ENCODE assay signal across 10 cellular contexts in genomic region chr7:44824894-44825526, GRCh38. TPM values are rescaled to one million over a fixed set of nuclear protein-coding genes. Genes with fewer than 3 reads are reported as not detected.
DNase-seq lines count a peak whose midpoint lies in the region; ATAC-seq and TF ChIP-seq lines count a peak whose summit lies in the region.
"Had no signal": no experiment of that assay in that cellular context is flagged by ENCODE, and none has a peak within 500 bp of the region (broad histone marks: within the 10 kb centered on the region; RNA-seq: fewer than 3 reads in every experiment).

No MANE protein-coding gene starts in this region.

- no peak for ATAC-seq in GM21360 (IDR thresholded peaks at IDR 0.05; ENCODE audit: unreplicated experiment)

- intact Hi-C loops in A673 (cut with micrococcal nuclease; ENCODE audit: unreplicated experiment): no loop called here

- H3K27ac Mint-ChIP-seq in brain (peak overlapping the region in 3 of 5 experiments; percentile 2 to 74 (median 6)), neural crest cell (ENCODE audit: unreplicated experiment) (peak overlapping the region; percentile 0)

- H3K4me1 ChIP-seq in A673 (ENCODE audit: insufficient read depth, low read length, poor library complexity, severe bottlenecking): no peaks in the 10 kb centered on the region

- no peak overlapping the region for H3K4me3 ChIP-seq in A673 (ENCODE audit: low read depth, low read length, poor library complexity, severe bottlenecking)

- H3K27me3 Mint-ChIP-seq in brain (no peaks in the 10 kb centered on the region), neural crest cell (ENCODE audit: low read depth) (no peaks in the 10 kb centered on the region)

- peaks cover 42% of the 10 kb centered on the region for H3K36me3 ChIP-seq in A673 (ENCODE audit: insufficient read depth, low read length, poor library complexity, severe bottlenecking)

- H3K27ac ChIP-seq in A673 (ENCODE audit: low read depth, low read length, poor library complexity, severe bottlenecking): no peak overlapping the region

- H3K4me3 Mint-ChIP-seq in brain (no peak overlapping the region), neural crest cell (no peak overlapping the region)

- BruUV-seq in A673 (replicated peaks; lab: Mats Ljungman, UMichigan): no TSS peak

- POLR2A ChIA-PET in A673 (lab: Charles Lee; ENCODE audit: low non-redundant PET): no interaction called here

- H3K9me3 ChIP-seq in A673 (ENCODE audit: low read depth, low read length, poor library complexity, severe bottlenecking): no peaks in the 10 kb centered on the region

- no peaks in the 10 kb centered on the region for H3K27me3 ChIP-seq in A673 (replicated peaks; ENCODE audit: insufficient read depth, low read depth, low read length, poor library complexity)

- H3K36me3 Mint-ChIP-seq in brain: peaks cover 33% of the 10 kb centered on the region
- H3K36me3 Mint-ChIP-seq in neural crest cell (ENCODE audit: low read depth): peaks cover 9% of the 10 kb centered on the region

- TF ChIP-seq CTCF in brain (conservative IDR thresholded peaks at IDR 0.05) (no peak), neural crest cell (conservative IDR thresholded peaks at IDR 0.05) (no peak), A673 (conservative IDR thresholded peaks at IDR 0.05; ENCODE audit: low read depth, low read length) (no peak)

- H3K4me1 Mint-ChIP-seq in brain: no peaks in the 10 kb centered on the region
- peaks cover 39% of the 10 kb centered on the region for H3K4me1 Mint-ChIP-seq in neural crest cell

- CTCF ChIA-PET in A673 (lab: Charles Lee): no interaction called here

- DNase-seq in EL: peak; percentile 58
- peak; percentile 44 for DNase-seq in M059J (ENCODE audit: low read depth)
- DNase-seq in neural crest cell (ENCODE audit: low read depth, low spot score): no peak
- no peak for DNase-seq in A673 (ENCODE audit: low spot score)
- no peak for DNase-seq in NCI-H1048 (lab: John Stamatoyannopoulos, UW)
- DNase-seq: activated effector memory CD4-positive, alpha-beta T cell treated with Interleukin-2 at 50 U/mL for 16 hours; NCI-H2029 treated with DMSO at 0.1 percent for 48 hours; right cardiac atrium had no signal

- H3K9me3 Mint-ChIP-seq in brain (no peaks in the 10 kb centered on the region), neural crest cell (no peaks in the 10 kb centered on the region)

RNA-seq across cellular contexts. Expression of gene H2AZ2, which starts 22.9 kb away (rescaled TPM):
- 502 and 524 TPM in 2 replicates for total RNA-seq in M059J (2014; rRNA removed; shearing (Covaris generic))
- 302 TPM for polyA plus RNA-seq in brain (ENCODE audit: insufficient read depth, low read depth, low replicate concordance)
- total RNA-seq in neural crest cell (351 and 353 TPM in 2 replicates), A673 (2021) (272 and 291 TPM in 2 replicates)

RNA-seq across cellular contexts. Expression of gene PPIA, which starts 28.5 kb away (rescaled TPM):
- total RNA-seq in M059J (2014; rRNA removed; shearing (Covaris generic)): 4,190 and 5,216 TPM in 2 replicates
- polyA plus RNA-seq in brain (ENCODE audit: insufficient read depth, low read depth, low replicate concordance): 3,075 TPM
- 2,244 and 2,316 TPM in 2 replicates for total RNA-seq in neural crest cell
- total RNA-seq in A673 (2021): 2,816 and 3,047 TPM in 2 replicates

Comparison
In these comparisons a context has a peak if more than half of its experiments do, and no peak if none do; other contexts are left out.
1. DNase-seq: peak in EL (single experiment) and M059J (single experiment); none in neural crest cell (single experiment), A673 (single experiment) and NCI-H1048 (single experiment).